ENCODE assay signal across 8 cellular contexts in the genomic region with DNA sequence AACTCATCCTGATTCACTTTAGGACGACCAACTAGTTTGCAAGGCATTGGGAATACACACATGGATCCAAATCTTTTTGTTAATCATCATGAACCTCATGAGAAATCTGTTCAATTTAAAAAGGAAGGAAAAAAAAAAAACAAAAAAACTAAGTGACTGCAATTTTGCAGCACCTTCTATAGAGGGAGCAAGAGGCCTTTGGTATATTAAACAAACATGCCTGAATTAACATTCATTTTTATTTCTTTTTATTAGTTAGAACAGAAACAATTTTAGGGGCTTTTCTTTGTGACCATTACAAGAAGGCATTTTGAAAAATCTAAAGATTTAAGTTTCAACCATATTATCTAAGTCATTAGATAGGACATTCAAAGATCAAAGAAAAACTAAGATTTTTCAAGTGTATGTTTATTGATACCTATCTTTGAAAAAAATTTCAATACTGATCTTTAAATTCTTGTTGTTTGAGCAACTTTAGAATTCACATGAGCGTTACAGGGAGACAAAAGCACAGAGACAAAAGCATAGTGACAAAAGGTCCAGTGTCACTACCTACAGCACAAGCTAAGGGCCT.
DNase-seq lines count a peak whose midpoint lies in the region; ATAC-seq and TF ChIP-seq lines count a peak whose summit lies in the region.

No MANE protein-coding gene starts in this region.

- no peak overlapping the region for H3K4me3 Mint-ChIP-seq in progenitor cell of endocrine pancreas (ENCODE audit: low read depth)

- no peaks in the 10 kb centered on the region for H3K4me1 ChIP-seq in PC-3 (ENCODE audit: insufficient read depth, low read length)
- peaks cover 0 to 6% (median 3%) of the 10 kb centered on the region in 4 donors for H3K4me1 ChIP-seq in esophagus muscularis mucosa

- no peak overlapping the region for H2AFZ ChIP-seq in PC-3 (ENCODE audit: low read length)

- H3K9me3 ChIP-seq in PC-3 (ENCODE audit: low read length) (no peaks in the 10 kb centered on the region), esophagus muscularis mucosa (no peaks in the 10 kb centered on the region)

- no peaks in the 10 kb centered on the region for H3K9me3 Mint-ChIP-seq in progenitor cell of endocrine pancreas (ENCODE audit: low read depth)

- POLR2A ChIA-PET in PC-3 (lab: Charles Lee; ENCODE audit: unreplicated experiment) = no interaction called here

- H3F3A ChIP-seq in PC-3 (ENCODE audit: low read length, unreplicated experiment) = no peaks in the 10 kb centered on the region

- H3K9ac ChIP-seq in PC-3 (ENCODE audit: low read length) = no peak overlapping the region

- peaks cover 13% of the 10 kb centered on the region for H3K36me3 Mint-ChIP-seq in progenitor cell of endocrine pancreas (ENCODE audit: insufficient read depth)

- H3K4me1 Mint-ChIP-seq in progenitor cell of endocrine pancreas (ENCODE audit: low read depth) = peaks cover 9% of the 10 kb centered on the region

- H3K4me2 ChIP-seq in PC-3 (ENCODE audit: low read length) = no peak overlapping the region

- no TSS peak for BruUV-seq in PC-3 (replicated peaks; lab: Mats Ljungman, UMichigan)

- 43% methylated on average over 2 of the region's 2 CpGs for WGBS in esophagus muscularis mucosa

- H4K20me1 ChIP-seq in PC-3 (ENCODE audit: low read length) = no peaks in the 10 kb centered on the region

- H3K27ac ChIP-seq in PC-3 (ENCODE audit: low read length) (no peak overlapping the region), esophagus muscularis mucosa (replicated peaks in 1 of 4) (no peak overlapping the region)

- DNase-seq in AG09309 (ENCODE audit: low read depth) = peak; percentile 14
- no peak for DNase-seq in GM12864 (ENCODE audit: low read depth)
- peak; percentile 59 for DNase-seq in PC-3
- DNase-seq in esophagus muscularis mucosa (ENCODE audit: extremely low spot score) = no peak
- no peak for DNase-seq in progenitor cell of endocrine pancreas (ENCODE audit: low spot score, unreplicated experiment)

- peak; percentile 61 for TF ChIP-seq CTCF in AG09309 (IDR thresholded peaks at IDR 0.05; ENCODE audit: control insufficient read depth, insufficient read depth, low read depth, low read length, missing control alignments)
- TF ChIP-seq CTCF in GM12864 (IDR thresholded peaks at IDR 0.05; ENCODE audit: low read depth, low read length, missing control alignments) = peak; percentile 55
- TF ChIP-seq CTCF in PC-3 (conservative IDR thresholded peaks at IDR 0.05; ENCODE audit: low read depth, low read length) = peak; percentile 93
- TF ChIP-seq CTCF in esophagus muscularis mucosa (IDR thresholded peaks at IDR 0.05) = peak; percentile 61 to 79 (median 73)
- peak; percentile 86 for TF ChIP-seq CTCF in progenitor cell of endocrine pancreas (IDR thresholded peaks at IDR 0.05; ENCODE audit: unreplicated experiment)

- H3K36me3 ChIP-seq in PC-3 (ENCODE audit: low read depth, low read length) = no peaks in the 10 kb centered on the region
- peaks cover 2 to 40% (median 8%) of the 10 kb centered on the region in 4 donors for H3K36me3 ChIP-seq in esophagus muscularis mucosa

- no peaks in the 10 kb centered on the region for H3K9me2 ChIP-seq in PC-3 (replicated peaks; ENCODE audit: low read length)

- H3K4me3 ChIP-seq in AG09309 (ENCODE audit: control insufficient read depth, low read depth, low read length) = no peak overlapping the region
- H3K4me3 ChIP-seq in GM12864 (ENCODE audit: low read depth, low read length) = no peak overlapping the region
- H3K4me3 ChIP-seq in PC-3 (ENCODE audit: low read length) = no peak overlapping the region
- no peak overlapping the region for H3K4me3 ChIP-seq in esophagus muscularis mucosa

- intact Hi-C loops in PC-3 (cut with micrococcal nuclease) = loop anchor here (1.0 to 10.0 kb wide), 8 partner anchors 181 to 1431 kb away; a partner anchor contains a TSS
- intact Hi-C loops in esophagus muscularis mucosa (cut with DNase I) = loop anchor here (5.0 to 10.0 kb wide), 2 partner anchors 926 to 1378 kb away; no protein-coding TSS in a partner anchor

- ATAC-seq in PC-3 (no peak), GM21723 (IDR thresholded peaks at IDR 0.05; ENCODE audit: unreplicated experiment) (no peak), GM21825 (IDR thresholded peaks at IDR 0.05; ENCODE audit: unreplicated experiment) (no peak), esophagus mucosa (no peak)

- no peaks in the 10 kb centered on the region for H3K27me3 Mint-ChIP-seq in progenitor cell of endocrine pancreas

- H3K27ac Mint-ChIP-seq in progenitor cell of endocrine pancreas = no peak overlapping the region

- no peaks in the 10 kb centered on the region for H3K79me2 ChIP-seq in PC-3 (ENCODE audit: low read length)

- no peak for TF ChIP-seq POLR2A in esophagus muscularis mucosa (IDR thresholded peaks at IDR 0.05; ENCODE audit: low read depth)

- CTCF ChIA-PET in PC-3 (lab: Charles Lee) = no interaction called here

- H3K27me3 ChIP-seq in PC-3 (ENCODE audit: low read length) (no peaks in the 10 kb centered on the region), esophagus muscularis mucosa (no peaks in the 10 kb centered on the region)

- TF ChIP-seq EP300 in esophagus muscularis mucosa (IDR thresholded peaks at IDR 0.05) = no peak

Comparison
In these comparisons a context has a peak if more than half of its experiments do, and no peak if none do; other contexts are left out.
1. DNase-seq: peak in AG09309 (single experiment) and PC-3 (single experiment); none in GM12864 (single experiment), esophagus muscularis mucosa (single experiment) and progenitor cell of endocrine pancreas (single experiment).
2. Peak in every context shown above with its lines, with median percentiles within 50 percentile points of each other: CTCF ChIP-seq.